In the genomic region with DNA sequence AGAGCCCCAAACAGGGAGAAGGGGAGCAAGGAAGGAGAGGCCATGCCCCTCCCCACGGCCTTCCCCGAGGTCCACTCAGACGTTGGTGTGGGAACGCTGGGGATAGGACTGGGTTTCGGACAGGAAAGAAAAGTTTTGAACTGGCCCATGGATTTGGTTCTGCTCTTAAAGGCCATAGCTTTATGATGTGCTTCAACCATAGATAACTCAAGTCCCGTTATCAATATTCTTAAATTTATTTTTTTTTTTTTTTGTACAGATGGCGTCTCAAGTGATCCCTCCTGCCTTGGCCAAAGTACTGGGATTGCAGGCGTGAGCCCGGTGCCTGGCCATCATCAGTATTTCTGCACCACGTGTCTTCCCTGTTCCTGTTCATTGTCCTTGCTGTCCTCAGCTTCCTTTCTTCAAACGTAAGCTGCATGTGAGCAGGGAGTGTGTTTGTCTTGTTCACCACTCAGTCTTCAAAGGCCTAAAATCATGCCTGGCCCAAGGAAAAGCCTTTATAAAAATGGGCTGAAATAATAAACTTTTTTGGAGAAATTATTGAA, we compare ENCODE assay signal across 37 cellular contexts. TPM values are rescaled to one million over a fixed set of nuclear protein-coding genes. Genes with fewer than 3 reads are reported as not detected.
"Had no signal": no experiment of that assay in that cellular context is flagged by ENCODE, and none has a peak within 500 bp of the region (broad histone marks: within the 10 kb centered on the region; RNA-seq: fewer than 3 reads in every experiment).

No MANE protein-coding gene starts in this region.

- ATAC-seq: foreskin keratinocyte; gastroesophageal sphincter; left cardiac atrium; left lung; lower lobe of right lung; naive thymus-derived CD8-positive, alpha-beta T cell; psoas muscle; stimulated activated effector memory CD8-positive, alpha-beta T cell treated with anti-CD3 and anti-CD28 coated beads, Interleukin-12 subunit alpha, Interleukin-12 subunit beta, amount 100 ng/mL, for 72 hours; stimulated activated naive CD8-positive, alpha-beta T cell treated with anti-CD3 and anti-CD28 coated beads, Interleukin-15, Interleukin-2, amounts not matched to agents 100 U/mL and 50 U/mL, for 24 hours had no signal

- H3K9me3 Mint-ChIP-seq: type B pancreatic cell had no signal

- DNase-seq: cerebellar nuclear complex; effector CD8-positive, alpha-beta T cell; endodermal cell; foreskin keratinocyte; glutamatergic neuron; heart right ventricle; hippocampal formation; left cardiac atrium; left lung; lower lobe of right lung; nephron progenitor cell; psoas muscle; sigmoid colon; stimulated activated CD4-positive, alpha-beta T cell treated with anti-CD3 and anti-CD28 coated beads, Interleukin-2, amount 100 ng/mL, for 24 hours; stimulated activated CD4-positive, alpha-beta T cell treated with anti-CD3 and anti-CD28 coated beads, Interleukin-4, amount 100 ng/mL, for 24 hours; stimulated activated naive CD8-positive, alpha-beta T cell treated with anti-CD3 and anti-CD28 coated beads, Interleukin-15, Interleukin-2, amounts not matched to agents 100 U/mL and 50 U/mL, for 24 hours; substantia nigra; testis; tibial artery had no signal

- H3K4me1 ChIP-seq: esophagus muscularis mucosa, foreskin keratinocyte, gastroesophageal sphincter, heart right ventricle, left lung, lower lobe of right lung, psoas muscle, sigmoid colon, testis, tibial artery had no signal

- H3K36me3 ChIP-seq: esophagus muscularis mucosa, gastroesophageal sphincter, heart right ventricle, left lung, lower lobe of right lung, sigmoid colon, tibial artery had no signal

- FAIRE-seq: endothelial cell of umbilical vein, islet of Langerhans had no signal

- H3K27ac Mint-ChIP-seq: endodermal cell; stimulated activated effector memory CD8-positive, alpha-beta T cell treated with anti-CD3 and anti-CD28 coated beads, Interleukin-12 subunit alpha, Interleukin-12 subunit beta, amount 100 ng/mL, for 72 hours; type B pancreatic cell had no signal

- H3K27ac ChIP-seq: dorsolateral prefrontal cortex, esophagus muscularis mucosa, foreskin keratinocyte, gastroesophageal sphincter, heart right ventricle, left lung, lower lobe of right lung, psoas muscle, sigmoid colon, testis, tibial artery had no signal

- H3K4me3 ChIP-seq: dorsolateral prefrontal cortex, esophagus muscularis mucosa, gastroesophageal sphincter, heart right ventricle, left lung, lower lobe of right lung, psoas muscle, sigmoid colon, testis, tibial artery had no signal

- H3K9me3 ChIP-seq: psoas muscle, testis had no signal

- H3K36me3 Mint-ChIP-seq: stimulated activated effector memory CD8-positive, alpha-beta T cell treated with anti-CD3 and anti-CD28 coated beads, Interleukin-12 subunit alpha, Interleukin-12 subunit beta, amount 100 ng/mL, for 72 hours; type B pancreatic cell had no signal

- H3K4me1 Mint-ChIP-seq: endodermal cell; stimulated activated effector memory CD8-positive, alpha-beta T cell treated with anti-CD3 and anti-CD28 coated beads, Interleukin-12 subunit alpha, Interleukin-12 subunit beta, amount 100 ng/mL, for 72 hours had no signal

- H3K27me3 Mint-ChIP-seq: type B pancreatic cell had no signal

- H3K27me3 ChIP-seq: foreskin keratinocyte, testis had no signal

- H3K4me3 Mint-ChIP-seq: endodermal cell; naive thymus-derived CD8-positive, alpha-beta T cell; nephron progenitor cell; stimulated activated effector memory CD8-positive, alpha-beta T cell treated with anti-CD3 and anti-CD28 coated beads, Interleukin-12 subunit alpha, Interleukin-12 subunit beta, amount 100 ng/mL, for 72 hours; type B pancreatic cell had no signal

RNA-seq across cellular contexts. Expression of a gene that starts 0.8 kb away (rescaled TPM):
- total RNA-seq: endodermal cell; endothelial cell of umbilical vein; epithelial cell of proximal tubule; esophagus muscularis mucosa; fibroblast of lung; foreskin keratinocyte; gastroesophageal sphincter; heart right ventricle; kidney epithelial cell; left cardiac atrium; left lung; lower lobe of right lung; mesenteric fat pad; myocyte; naive thymus-derived CD8-positive, alpha-beta T cell; omental fat pad; psoas muscle; renal cortical epithelial cell; right cardiac atrium; sigmoid colon; skeletal muscle tissue; testis; urinary bladder had no signal
- polyA plus RNA-seq: endothelial cell of umbilical vein; fibroblast of lung; foreskin keratinocyte; heart right ventricle; naive thymus-derived CD8-positive, alpha-beta T cell; psoas muscle; right cardiac atrium; sigmoid colon; urinary bladder had no signal

RNA-seq across cellular contexts. Expression of a gene that starts 10.5 kb away (rescaled TPM):
- total RNA-seq: endodermal cell; endothelial cell of umbilical vein; epithelial cell of proximal tubule; esophagus muscularis mucosa; fibroblast of lung; foreskin keratinocyte; gastroesophageal sphincter; heart right ventricle; kidney epithelial cell; left cardiac atrium; lower lobe of right lung; mesenteric fat pad; myocyte; naive thymus-derived CD8-positive, alpha-beta T cell; omental fat pad; psoas muscle; renal cortical epithelial cell; right cardiac atrium; sigmoid colon; skeletal muscle tissue; testis; urinary bladder had no signal
- polyA plus RNA-seq: endothelial cell of umbilical vein; fibroblast of lung; foreskin keratinocyte; heart right ventricle; naive thymus-derived CD8-positive, alpha-beta T cell; psoas muscle; sigmoid colon; urinary bladder had no signal

RNA-seq across cellular contexts. Expression of a gene that starts 17.8 kb away (rescaled TPM):
- total RNA-seq: endodermal cell; endothelial cell of umbilical vein; epithelial cell of proximal tubule; esophagus muscularis mucosa; fibroblast of lung; foreskin keratinocyte; gastroesophageal sphincter; heart right ventricle; kidney epithelial cell; left cardiac atrium; left lung; lower lobe of right lung; mesenteric fat pad; myocyte; naive thymus-derived CD8-positive, alpha-beta T cell; omental fat pad; psoas muscle; renal cortical epithelial cell; right cardiac atrium; skeletal muscle tissue; testis; urinary bladder had no signal
- polyA plus RNA-seq: endothelial cell of umbilical vein; fibroblast of lung; foreskin keratinocyte; heart right ventricle; naive thymus-derived CD8-positive, alpha-beta T cell; psoas muscle; right cardiac atrium; sigmoid colon; urinary bladder had no signal

RNA-seq across cellular contexts. Expression of a gene that starts 32.7 kb away (rescaled TPM):
- total RNA-seq: dorsolateral prefrontal cortex; endodermal cell; endothelial cell of umbilical vein; epithelial cell of proximal tubule; esophagus muscularis mucosa; fibroblast of lung; foreskin keratinocyte; gastroesophageal sphincter; heart right ventricle; kidney epithelial cell; left cardiac atrium; left lung; lower lobe of right lung; mesenteric fat pad; myocyte; naive thymus-derived CD8-positive, alpha-beta T cell; omental fat pad; psoas muscle; renal cortical epithelial cell; right cardiac atrium; sigmoid colon; skeletal muscle tissue; urinary bladder had no signal
- polyA plus RNA-seq: endothelial cell of umbilical vein; fibroblast of lung; foreskin keratinocyte; heart right ventricle; naive thymus-derived CD8-positive, alpha-beta T cell; psoas muscle; right cardiac atrium; sigmoid colon; urinary bladder had no signal

RNA-seq across cellular contexts. Expression of a gene that starts 39.6 kb away (rescaled TPM):
- total RNA-seq: dorsolateral prefrontal cortex; endodermal cell; endothelial cell of umbilical vein; epithelial cell of proximal tubule; esophagus muscularis mucosa; fibroblast of lung; foreskin keratinocyte; gastroesophageal sphincter; heart right ventricle; kidney epithelial cell; left cardiac atrium; left lung; lower lobe of right lung; mesenteric fat pad; myocyte; naive thymus-derived CD8-positive, alpha-beta T cell; omental fat pad; psoas muscle; renal cortical epithelial cell; right cardiac atrium; sigmoid colon; skeletal muscle tissue; testis; urinary bladder had no signal
- polyA plus RNA-seq: endothelial cell of umbilical vein; fibroblast of lung; foreskin keratinocyte; heart right ventricle; naive thymus-derived CD8-positive, alpha-beta T cell; psoas muscle; right cardiac atrium; sigmoid colon; urinary bladder had no signal
